2 cellular contexts compared by ENCODE assay signal in the genomic region with DNA sequence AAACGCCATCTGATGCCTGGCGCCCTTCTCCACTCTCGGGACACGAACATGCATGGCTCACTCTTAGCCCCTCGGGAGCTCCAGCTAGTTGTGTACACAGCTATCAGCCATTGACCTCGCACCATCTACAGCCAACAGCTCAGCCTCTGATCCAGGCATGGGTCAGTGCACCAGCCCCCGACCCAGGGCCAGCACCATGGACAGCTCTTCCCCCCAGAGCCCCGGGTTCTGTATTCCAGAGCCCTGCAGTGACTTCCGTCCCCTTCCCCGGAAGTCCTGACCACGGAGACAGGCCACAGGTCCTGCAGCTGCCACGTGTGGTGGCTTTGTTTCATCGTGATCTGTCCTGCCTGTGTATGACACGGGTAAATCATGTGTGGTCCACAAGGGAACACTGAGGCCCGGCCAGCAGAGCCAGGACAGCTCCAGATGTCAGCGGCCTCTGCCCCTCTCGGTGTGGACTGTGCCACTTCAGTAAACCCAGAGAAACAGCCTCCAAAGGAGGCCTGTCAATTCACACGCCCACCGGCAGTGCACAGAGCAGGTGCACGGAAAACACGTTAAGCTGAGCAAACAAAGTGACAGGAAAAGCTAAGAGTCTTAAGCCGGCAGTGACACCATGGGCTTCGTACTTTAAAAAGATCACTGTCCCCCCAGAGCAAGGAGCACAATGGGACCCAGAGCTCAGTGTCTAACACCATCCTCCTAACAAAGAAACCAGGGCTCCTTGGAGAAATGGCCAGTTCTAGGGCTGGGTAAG.
TF ChIP-seq lines count a peak whose summit lies in the region.

No MANE protein-coding gene starts in this region.

TF ChIP-seq in SK-N-SH, 30 proteins besides CTCF, POLR2A, EP300 and RAD21 (continued from another document):
- TF ChIP-seq, protein P1, sequence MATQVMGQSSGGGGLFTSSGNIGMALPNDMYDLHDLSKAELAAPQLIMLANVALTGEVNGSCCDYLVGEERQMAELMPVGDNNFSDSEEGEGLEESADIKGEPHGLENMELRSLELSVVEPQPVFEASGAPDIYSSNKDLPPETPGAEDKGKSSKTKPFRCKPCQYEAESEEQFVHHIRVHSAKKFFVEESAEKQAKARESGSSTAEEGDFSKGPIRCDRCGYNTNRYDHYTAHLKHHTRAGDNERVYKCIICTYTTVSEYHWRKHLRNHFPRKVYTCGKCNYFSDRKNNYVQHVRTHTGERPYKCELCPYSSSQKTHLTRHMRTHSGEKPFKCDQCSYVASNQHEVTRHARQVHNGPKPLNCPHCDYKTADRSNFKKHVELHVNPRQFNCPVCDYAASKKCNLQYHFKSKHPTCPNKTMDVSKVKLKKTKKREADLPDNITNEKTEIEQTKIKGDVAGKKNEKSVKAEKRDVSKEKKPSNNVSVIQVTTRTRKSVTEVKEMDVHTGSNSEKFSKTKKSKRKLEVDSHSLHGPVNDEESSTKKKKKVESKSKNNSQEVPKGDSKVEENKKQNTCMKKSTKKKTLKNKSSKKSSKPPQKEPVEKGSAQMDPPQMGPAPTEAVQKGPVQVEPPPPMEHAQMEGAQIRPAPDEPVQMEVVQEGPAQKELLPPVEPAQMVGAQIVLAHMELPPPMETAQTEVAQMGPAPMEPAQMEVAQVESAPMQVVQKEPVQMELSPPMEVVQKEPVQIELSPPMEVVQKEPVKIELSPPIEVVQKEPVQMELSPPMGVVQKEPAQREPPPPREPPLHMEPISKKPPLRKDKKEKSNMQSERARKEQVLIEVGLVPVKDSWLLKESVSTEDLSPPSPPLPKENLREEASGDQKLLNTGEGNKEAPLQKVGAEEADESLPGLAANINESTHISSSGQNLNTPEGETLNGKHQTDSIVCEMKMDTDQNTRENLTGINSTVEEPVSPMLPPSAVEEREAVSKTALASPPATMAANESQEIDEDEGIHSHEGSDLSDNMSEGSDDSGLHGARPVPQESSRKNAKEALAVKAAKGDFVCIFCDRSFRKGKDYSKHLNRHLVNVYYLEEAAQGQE (IDR thresholded peaks at IDR 0.05; ENCODE audit: low read depth, low read length), result peak; percentile 94
- TF ChIP-seq RXRA (IDR thresholded peaks at IDR 0.05; ENCODE audit: borderline replicate concordance, low read depth), result no peak
- no peak for TF ChIP-seq RCOR1 (IDR thresholded peaks at IDR 0.05; ENCODE audit: low read length)
- TF ChIP-seq, protein P2, sequence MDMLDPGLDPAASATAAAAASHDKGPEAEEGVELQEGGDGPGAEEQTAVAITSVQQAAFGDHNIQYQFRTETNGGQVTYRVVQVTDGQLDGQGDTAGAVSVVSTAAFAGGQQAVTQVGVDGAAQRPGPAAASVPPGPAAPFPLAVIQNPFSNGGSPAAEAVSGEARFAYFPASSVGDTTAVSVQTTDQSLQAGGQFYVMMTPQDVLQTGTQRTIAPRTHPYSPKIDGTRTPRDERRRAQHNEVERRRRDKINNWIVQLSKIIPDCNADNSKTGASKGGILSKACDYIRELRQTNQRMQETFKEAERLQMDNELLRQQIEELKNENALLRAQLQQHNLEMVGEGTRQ (IDR thresholded peaks at IDR 0.05; ENCODE audit: borderline replicate concordance, low read depth, low read length), result no peak

TF ChIP-seq in SK-N-SH treated with all-trans-retinoic acid at 6 μM for 48 hours, 23 proteins besides CTCF, POLR2A, EP300 and RAD21 (continued from another document):
- TF ChIP-seq, protein P3, sequence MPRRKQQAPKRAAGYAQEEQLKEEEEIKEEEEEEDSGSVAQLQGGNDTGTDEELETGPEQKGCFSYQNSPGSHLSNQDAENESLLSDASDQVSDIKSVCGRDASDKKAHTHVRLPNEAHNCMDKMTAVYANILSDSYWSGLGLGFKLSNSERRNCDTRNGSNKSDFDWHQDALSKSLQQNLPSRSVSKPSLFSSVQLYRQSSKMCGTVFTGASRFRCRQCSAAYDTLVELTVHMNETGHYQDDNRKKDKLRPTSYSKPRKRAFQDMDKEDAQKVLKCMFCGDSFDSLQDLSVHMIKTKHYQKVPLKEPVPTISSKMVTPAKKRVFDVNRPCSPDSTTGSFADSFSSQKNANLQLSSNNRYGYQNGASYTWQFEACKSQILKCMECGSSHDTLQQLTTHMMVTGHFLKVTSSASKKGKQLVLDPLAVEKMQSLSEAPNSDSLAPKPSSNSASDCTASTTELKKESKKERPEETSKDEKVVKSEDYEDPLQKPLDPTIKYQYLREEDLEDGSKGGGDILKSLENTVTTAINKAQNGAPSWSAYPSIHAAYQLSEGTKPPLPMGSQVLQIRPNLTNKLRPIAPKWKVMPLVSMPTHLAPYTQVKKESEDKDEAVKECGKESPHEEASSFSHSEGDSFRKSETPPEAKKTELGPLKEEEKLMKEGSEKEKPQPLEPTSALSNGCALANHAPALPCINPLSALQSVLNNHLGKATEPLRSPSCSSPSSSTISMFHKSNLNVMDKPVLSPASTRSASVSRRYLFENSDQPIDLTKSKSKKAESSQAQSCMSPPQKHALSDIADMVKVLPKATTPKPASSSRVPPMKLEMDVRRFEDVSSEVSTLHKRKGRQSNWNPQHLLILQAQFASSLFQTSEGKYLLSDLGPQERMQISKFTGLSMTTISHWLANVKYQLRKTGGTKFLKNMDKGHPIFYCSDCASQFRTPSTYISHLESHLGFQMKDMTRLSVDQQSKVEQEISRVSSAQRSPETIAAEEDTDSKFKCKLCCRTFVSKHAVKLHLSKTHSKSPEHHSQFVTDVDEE (CRISPR knock-in tag; IDR thresholded peaks at IDR 0.05), result no peak
- TF ChIP-seq, protein P4, sequence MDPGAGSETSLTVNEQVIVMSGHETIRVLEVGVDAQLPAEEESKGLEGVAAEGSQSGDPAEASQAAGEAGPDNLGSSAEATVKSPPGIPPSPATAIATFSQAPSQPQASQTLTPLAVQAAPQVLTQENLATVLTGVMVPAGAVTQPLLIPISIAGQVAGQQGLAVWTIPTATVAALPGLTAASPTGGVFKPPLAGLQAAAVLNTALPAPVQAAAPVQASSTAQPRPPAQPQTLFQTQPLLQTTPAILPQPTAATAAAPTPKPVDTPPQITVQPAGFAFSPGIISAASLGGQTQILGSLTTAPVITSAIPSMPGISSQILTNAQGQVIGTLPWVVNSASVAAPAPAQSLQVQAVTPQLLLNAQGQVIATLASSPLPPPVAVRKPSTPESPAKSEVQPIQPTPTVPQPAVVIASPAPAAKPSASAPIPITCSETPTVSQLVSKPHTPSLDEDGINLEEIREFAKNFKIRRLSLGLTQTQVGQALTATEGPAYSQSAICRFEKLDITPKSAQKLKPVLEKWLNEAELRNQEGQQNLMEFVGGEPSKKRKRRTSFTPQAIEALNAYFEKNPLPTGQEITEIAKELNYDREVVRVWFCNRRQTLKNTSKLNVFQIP (CRISPR knock-in tag; IDR thresholded peaks at IDR 0.05; ENCODE audit: borderline replicate concordance, low read depth), result no peak
- no peak for TF ChIP-seq SNAI2 (CRISPR knock-in tag; IDR thresholded peaks at IDR 0.05)
- no peak for TF ChIP-seq ZNF8 (CRISPR knock-in tag; IDR thresholded peaks at IDR 0.05)
- no peak for TF ChIP-seq ZC3H10 (CRISPR knock-in tag; IDR thresholded peaks at IDR 0.05)
- TF ChIP-seq, protein P5, sequence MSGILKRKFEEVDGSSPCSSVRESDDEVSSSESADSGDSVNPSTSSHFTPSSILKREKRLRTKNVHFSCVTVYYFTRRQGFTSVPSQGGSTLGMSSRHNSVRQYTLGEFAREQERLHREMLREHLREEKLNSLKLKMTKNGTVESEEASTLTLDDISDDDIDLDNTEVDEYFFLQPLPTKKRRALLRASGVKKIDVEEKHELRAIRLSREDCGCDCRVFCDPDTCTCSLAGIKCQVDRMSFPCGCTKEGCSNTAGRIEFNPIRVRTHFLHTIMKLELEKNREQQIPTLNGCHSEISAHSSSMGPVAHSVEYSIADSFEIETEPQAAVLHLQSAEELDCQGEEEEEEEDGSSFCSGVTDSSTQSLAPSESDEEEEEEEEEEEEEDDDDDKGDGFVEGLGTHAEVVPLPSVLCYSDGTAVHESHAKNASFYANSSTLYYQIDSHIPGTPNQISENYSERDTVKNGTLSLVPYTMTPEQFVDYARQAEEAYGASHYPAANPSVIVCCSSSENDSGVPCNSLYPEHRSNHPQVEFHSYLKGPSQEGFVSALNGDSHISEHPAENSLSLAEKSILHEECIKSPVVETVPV (CRISPR knock-in tag; IDR thresholded peaks at IDR 0.05), result no peak
- no peak for TF ChIP-seq CSDC2 (CRISPR knock-in tag; IDR thresholded peaks at IDR 0.05)
- no peak for TF ChIP-seq ZFP30 (CRISPR knock-in tag; IDR thresholded peaks at IDR 0.05)
